1 cellular context compared by ENCODE assay signal in the genomic region with DNA sequence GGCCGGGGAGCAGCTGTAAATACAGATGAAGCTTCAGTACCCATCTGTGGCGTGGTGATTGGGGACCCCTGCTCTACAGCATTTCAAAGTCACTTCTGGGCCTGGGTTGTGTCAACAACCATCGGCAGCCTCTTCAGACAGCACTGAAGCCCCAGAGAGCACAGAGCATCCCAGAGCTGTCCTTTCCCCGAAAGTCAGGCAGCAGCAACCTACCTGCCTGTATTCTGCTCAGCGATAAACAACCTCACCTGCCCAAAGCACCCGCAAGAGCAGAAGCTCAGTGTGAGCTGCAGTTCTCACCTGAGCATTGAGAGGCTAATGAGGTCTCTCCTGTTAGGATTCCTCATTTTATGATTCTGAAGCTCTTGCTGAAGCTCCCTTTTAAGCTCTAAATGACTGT.
TF ChIP-seq lines count a peak whose summit lies in the region.

No MANE protein-coding gene starts in this region.

TF ChIP-seq in SK-N-SH, 30 proteins besides CTCF, POLR2A, EP300 and RAD21:
- TF ChIP-seq RFX5 (IDR thresholded peaks at IDR 0.05; ENCODE audit: low read length) = no peak
- no peak for TF ChIP-seq GATA2 (CRISPR knock-in tag; IDR thresholded peaks at IDR 0.05)
